8 cellular contexts compared by ENCODE assay signal in the genomic region with DNA sequence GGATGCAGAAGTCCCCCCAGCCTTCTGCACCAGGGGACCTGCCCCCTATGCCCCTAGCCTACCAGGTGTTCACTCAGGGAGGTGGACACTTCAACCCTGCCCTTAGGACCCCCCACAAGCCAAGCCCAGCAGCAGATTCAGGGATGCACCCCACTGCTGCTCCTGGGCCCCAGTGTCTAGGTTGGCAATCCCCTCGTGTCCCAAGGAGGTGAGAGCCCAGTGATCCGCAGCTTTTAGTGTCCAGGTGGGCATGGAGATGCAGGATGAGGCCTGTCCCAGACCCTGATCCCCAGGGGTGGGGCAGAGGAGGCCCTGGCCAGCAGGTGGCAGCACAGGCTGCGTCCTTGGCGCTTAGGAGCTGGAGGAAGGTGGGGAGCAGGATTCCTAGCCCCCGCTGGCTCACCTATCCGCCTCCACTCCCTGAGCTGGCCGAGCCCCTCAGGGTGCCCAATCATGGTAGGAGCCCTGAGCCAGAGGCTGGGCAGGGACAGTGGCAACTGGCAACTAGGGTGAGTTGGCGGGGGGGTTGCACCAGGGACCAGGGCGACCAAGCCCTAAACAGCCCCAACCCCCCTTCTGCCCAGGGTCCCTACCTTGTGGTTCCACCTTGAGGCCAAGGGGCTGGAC. TPM values are rescaled to one million over a fixed set of nuclear protein-coding genes. Genes with fewer than 3 reads are reported as not detected.
DNase-seq lines count a peak whose midpoint lies in the region; ATAC-seq lines count a peak whose summit lies in the region.

No MANE protein-coding gene starts in this region.

- ATAC-seq in HG02588 (IDR thresholded peaks at IDR 0.05; ENCODE audit: unreplicated experiment): no peak

- DNase-seq in NCI-H1417 (lab: John Stamatoyannopoulos, UW) (peak; percentile 52 to 67 (median 54)), NCI-H1417 treated with DMSO at 0.1 percent for 48 hours (lab: John Stamatoyannopoulos, UW) (no peak), NCI-H1105 treated with DMSO at 0.1 percent for 48 hours (lab: John Stamatoyannopoulos, UW) (peak; percentile 30), epidermal melanocyte (ENCODE audit: insufficient read length, low spot score) (peak; percentile 91), substantia nigra (lab: John Stamatoyannopoulos, UW) (peak in 40 of 49 donors; percentile 34 to 82 (median 60))
- peak; percentile 66 for DNase-seq in activated CD4-positive, alpha-beta memory T cell treated with anti-CD3 and anti-CD28 coated beads for 36 hours

- H3K27me3 Mint-ChIP-seq in activated CD4-positive, alpha-beta memory T cell treated with anti-CD3 and anti-CD28 coated beads for 36 hours: peaks cover 3% of the 10 kb centered on the region

- H3K4me3 Mint-ChIP-seq in activated CD4-positive, alpha-beta memory T cell treated with anti-CD3 and anti-CD28 coated beads for 36 hours: no peak overlapping the region

- POLR2A ChIA-PET in activated CD4-positive, alpha-beta memory T cell treated with anti-CD3 and anti-CD28 coated beads for 36 hours (lab: Charles Lee): interaction anchor here (0.7 kb wide), 1 partner anchor 61 kb away, joined by 3 read pairs; no protein-coding TSS in a partner anchor

- no peaks in the 10 kb centered on the region for H3K9me3 ChIP-seq in mucosa of stomach (ENCODE audit: control insufficient read depth, low read length)

- no peak overlapping the region for H3K4me3 ChIP-seq in mucosa of stomach (ENCODE audit: low read length)

- no peaks in the 10 kb centered on the region for H3K9me3 Mint-ChIP-seq in activated CD4-positive, alpha-beta memory T cell treated with anti-CD3 and anti-CD28 coated beads for 36 hours

- H3K36me3 ChIP-seq in mucosa of stomach (ENCODE audit: control insufficient read depth, insufficient read depth, low read length): no peaks in the 10 kb centered on the region

- H3K36me3 Mint-ChIP-seq in activated CD4-positive, alpha-beta memory T cell treated with anti-CD3 and anti-CD28 coated beads for 36 hours: no peaks in the 10 kb centered on the region

- CTCF ChIA-PET in activated CD4-positive, alpha-beta memory T cell treated with anti-CD3 and anti-CD28 coated beads for 36 hours (lab: Charles Lee): interaction anchor here (0.6 to 6.8 kb wide), 26 partner anchors 8 to 280 kb away, joined by 3 to 63 read pairs (median 4); a partner anchor contains a TSS

- H3K27ac Mint-ChIP-seq in activated CD4-positive, alpha-beta memory T cell treated with anti-CD3 and anti-CD28 coated beads for 36 hours: no peak overlapping the region

- H3K4me1 Mint-ChIP-seq in activated CD4-positive, alpha-beta memory T cell treated with anti-CD3 and anti-CD28 coated beads for 36 hours (ENCODE audit: low read depth): peaks cover 7% of the 10 kb centered on the region

- H3K9ac ChIP-seq in mucosa of stomach (ENCODE audit: low read length): peak overlapping the region; percentile 47

- peaks cover 43% of the 10 kb centered on the region for H3K4me1 ChIP-seq in mucosa of stomach (ENCODE audit: control insufficient read depth, insufficient read depth, low read length)

- peaks cover 6% of the 10 kb centered on the region for H3K27me3 ChIP-seq in mucosa of stomach (ENCODE audit: control insufficient read depth, insufficient read depth, low read length)

- intact Hi-C loops in activated CD4-positive, alpha-beta memory T cell treated with anti-CD3 and anti-CD28 coated beads for 36 hours (cut with micrococcal nuclease): loop anchor here (2.0 kb wide), 1 partner anchor 28 kb away; no protein-coding TSS in a partner anchor

- peak overlapping the region; percentile 73 for H3K27ac ChIP-seq in substantia nigra (ENCODE audit: low read depth, low read length, poor library complexity, severe bottlenecking)

RNA-seq across cellular contexts. Expression of a gene that starts 4.1 kb away (rescaled TPM):
- 1 to 10 TPM; 5.9 to 6.1 TPM for total RNA-seq in activated CD4-positive, alpha-beta memory T cell treated with anti-CD3 and anti-CD28 coated beads for 36 hours

RNA-seq across cellular contexts. Expression of a gene that starts 10.5 kb away (rescaled TPM):
- total RNA-seq in activated CD4-positive, alpha-beta memory T cell treated with anti-CD3 and anti-CD28 coated beads for 36 hours: 1 to 10 TPM; 7.4 to 7.6 TPM

RNA-seq across cellular contexts. Expression of a gene that starts 43.9 kb away (rescaled TPM):
- total RNA-seq in activated CD4-positive, alpha-beta memory T cell treated with anti-CD3 and anti-CD28 coated beads for 36 hours: 10 to 100 TPM; 23.2 to 23.8 TPM

RNA-seq across cellular contexts. Expression of a gene that starts 44.2 kb away (rescaled TPM):
- total RNA-seq in activated CD4-positive, alpha-beta memory T cell treated with anti-CD3 and anti-CD28 coated beads for 36 hours: 10 to 100 TPM; 46.2 to 48.9 TPM
